31 cellular contexts compared by ENCODE assay signal in the genomic region with DNA sequence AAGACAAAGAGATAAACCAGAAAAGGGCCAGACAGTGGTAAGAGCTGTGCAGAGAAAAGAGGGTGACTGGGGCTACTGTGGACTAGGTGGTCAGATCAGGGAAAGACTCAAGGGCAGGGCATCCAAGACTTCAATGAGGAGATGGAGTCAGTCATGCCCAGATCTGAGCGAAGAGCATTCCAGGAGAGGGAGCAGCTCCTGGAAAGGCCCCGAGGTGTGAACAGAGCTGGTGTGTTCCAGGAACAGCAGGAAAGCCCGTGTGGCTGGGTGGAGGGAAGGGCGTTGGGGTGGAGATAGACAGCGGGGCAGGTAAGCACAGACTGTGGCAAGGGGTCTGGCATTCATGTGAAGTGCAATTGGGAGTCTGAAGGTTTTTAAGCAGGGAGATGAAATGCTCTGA.
"Had no signal": no experiment of that assay in that cellular context is flagged by ENCODE, and none has a peak within 500 bp of the region (broad histone marks: within the 10 kb centered on the region; RNA-seq: fewer than 3 reads in every experiment).

No MANE protein-coding gene starts in this region.

- H3K9ac ChIP-seq: neural progenitor cell had no signal

- H3K27ac Mint-ChIP-seq: endodermal cell; memory B cell; mesothelial cell of epicardium; neural progenitor cell; stimulated activated memory B cell treated with anti-CD40 and anti-IgM and Interleukin-4, amounts not matched to agents 10 μg/mL and 1 μg/mL and 100 μg/mL, for 72 hours had no signal

- H3K27ac ChIP-seq: esophagus muscularis mucosa, foreskin keratinocyte, gastroesophageal sphincter, heart left ventricle, hepatocyte, neural progenitor cell, ovary, psoas muscle, sigmoid colon, testis, tibial artery, upper lobe of right lung, uterus had no signal

- H3K27me3 Mint-ChIP-seq: natural killer cell treated with Interleukin-12 subunit alpha and Interleukin-12 subunit beta and Interleukin-15 and Interleukin-18, amount 100 ng/mL, for 72 hours had no signal

- H3K4me1 Mint-ChIP-seq: stimulated activated memory B cell treated with anti-CD40 and anti-IgM and Interleukin-4, amounts not matched to agents 10 μg/mL and 1 μg/mL and 100 μg/mL, for 72 hours had no signal

- DNase-seq: effector CD8-positive, alpha-beta T cell; endodermal cell; foreskin keratinocyte; kidney; mucosa of descending colon; naive B cell; ovary; right cardiac atrium; sigmoid colon; stimulated activated CD4-positive, alpha-beta T cell treated with anti-CD3 and anti-CD28 coated beads, Interleukin-2, amount 100 ng/mL, for 24 hours; stimulated activated CD4-positive, alpha-beta T cell treated with anti-CD3 and anti-CD28 coated beads, Interleukin-4, amount 100 ng/mL, for 24 hours; stimulated activated naive CD8-positive, alpha-beta T cell treated with anti-CD3 and anti-CD28 coated beads, Interleukin-15, Interleukin-2, amounts not matched to agents 100 U/mL and 50 U/mL, for 24 hours; substantia nigra; testis; tibial artery; upper lobe of right lung; uterus had no signal

- FAIRE-seq: colon, endothelial cell of umbilical vein, kidney had no signal

- ATAC-seq: foreskin keratinocyte; gastroesophageal sphincter; heart left ventricle; left lobe of liver; mucosa of descending colon; natural killer cell treated with Interleukin-12 subunit alpha and Interleukin-12 subunit beta and Interleukin-15 and Interleukin-18, amount 100 ng/mL, for 72 hours; psoas muscle; right cardiac atrium; stimulated activated memory B cell treated with anti-CD40 and anti-IgM and Interleukin-4, amounts not matched to agents 10 μg/mL and 1 μg/mL and 100 μg/mL, for 72 hours; stimulated activated naive CD8-positive, alpha-beta T cell treated with anti-CD3 and anti-CD28 coated beads, Interleukin-15, Interleukin-2, amounts not matched to agents 100 U/mL and 50 U/mL, for 24 hours; upper lobe of right lung had no signal

- H3K9me3 ChIP-seq: esophagus muscularis mucosa, gastroesophageal sphincter, heart left ventricle, mucosa of descending colon, ovary, psoas muscle, sigmoid colon, testis, tibial artery, upper lobe of right lung, uterus had no signal

- H3K4me3 Mint-ChIP-seq: endodermal cell; memory B cell; mesothelial cell of epicardium; natural killer cell treated with Interleukin-12 subunit alpha and Interleukin-12 subunit beta and Interleukin-15 and Interleukin-18, amount 100 ng/mL, for 72 hours; neural progenitor cell; stimulated activated memory B cell treated with anti-CD40 and anti-IgM and Interleukin-4, amounts not matched to agents 10 μg/mL and 1 μg/mL and 100 μg/mL, for 72 hours had no signal

- H3K4me2 ChIP-seq: hepatocyte, neural progenitor cell had no signal

- H3K36me3 ChIP-seq: gastroesophageal sphincter, heart left ventricle, neural progenitor cell, ovary, sigmoid colon, tibial artery, upper lobe of right lung, uterus had no signal

- H3K36me3 Mint-ChIP-seq: memory B cell; natural killer cell treated with Interleukin-12 subunit alpha and Interleukin-12 subunit beta and Interleukin-15 and Interleukin-18, amount 100 ng/mL, for 72 hours; stimulated activated memory B cell treated with anti-CD40 and anti-IgM and Interleukin-4, amounts not matched to agents 10 μg/mL and 1 μg/mL and 100 μg/mL, for 72 hours had no signal

- H3K27me3 ChIP-seq: esophagus muscularis mucosa, foreskin keratinocyte, gastroesophageal sphincter, heart left ventricle, hepatocyte, neural progenitor cell, ovary, sigmoid colon, testis, tibial artery, upper lobe of right lung, uterus had no signal

- H3K9me3 Mint-ChIP-seq: endodermal cell; memory B cell; mesothelial cell of epicardium; stimulated activated memory B cell treated with anti-CD40 and anti-IgM and Interleukin-4, amounts not matched to agents 10 μg/mL and 1 μg/mL and 100 μg/mL, for 72 hours had no signal

- H3K4me3 ChIP-seq: esophagus muscularis mucosa, gastroesophageal sphincter, heart left ventricle, hepatocyte, lung, mucosa of descending colon, neural progenitor cell, ovary, psoas muscle, sigmoid colon, testis, tibial artery, upper lobe of right lung, uterus had no signal

- H2AFZ ChIP-seq: hepatocyte, neural progenitor cell had no signal

- H3K4me1 ChIP-seq: neural progenitor cell, testis, uterus had no signal

- H3K79me2 ChIP-seq: hepatocyte had no signal
